Comparison of ENCODE assay signal across 8 cellular contexts in the genomic region with DNA sequence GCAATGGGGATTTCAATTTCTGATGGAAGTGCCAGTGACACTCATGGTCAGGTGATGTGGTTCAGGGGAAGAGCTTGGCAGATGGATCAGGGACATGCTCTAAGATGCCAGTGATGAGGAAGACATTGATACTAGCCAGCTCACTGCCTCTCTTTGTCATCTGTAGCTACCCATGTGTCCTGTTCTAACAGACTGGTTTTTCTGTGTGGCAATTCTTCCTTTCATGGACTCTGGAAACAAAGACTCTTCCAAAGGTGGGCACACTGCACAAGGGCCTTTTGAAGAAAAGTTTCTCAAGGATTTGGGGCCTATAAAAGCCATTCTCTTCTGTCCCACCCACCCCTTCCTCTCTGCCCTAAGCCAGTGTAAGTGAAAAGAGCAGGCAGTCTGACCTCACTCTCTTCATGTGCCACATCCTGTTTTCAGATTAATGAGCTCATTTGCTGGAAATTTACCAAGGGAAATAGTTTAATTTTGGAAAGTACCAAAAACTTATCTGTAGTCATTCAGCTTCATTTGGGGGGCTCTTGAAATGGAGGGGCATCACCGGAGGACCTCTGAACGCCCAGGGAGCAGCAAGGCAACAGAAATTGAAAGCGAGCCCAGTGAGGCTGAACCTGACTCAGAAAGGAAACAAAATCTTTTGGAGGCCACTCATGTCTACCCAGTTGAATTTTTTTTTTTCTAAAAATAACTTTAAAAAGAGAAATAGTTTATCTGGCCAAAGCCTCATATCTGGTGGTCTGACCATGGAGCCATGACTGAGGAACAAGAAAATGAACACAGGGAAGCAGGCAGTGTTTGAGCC. TPM values are rescaled to one million over a fixed set of nuclear protein-coding genes. Genes with fewer than 3 reads are reported as not detected.
DNase-seq lines count a peak whose midpoint lies in the region; ATAC-seq and TF ChIP-seq lines count a peak whose summit lies in the region.

No MANE protein-coding gene starts in this region.

- H3K27me3 ChIP-seq in DOHH2 (ENCODE audit: control insufficient read depth, low read length) (no peaks in the 10 kb centered on the region), colonic mucosa (no peaks in the 10 kb centered on the region), osteoblast (ENCODE audit: insufficient read depth, low read length) (no peaks in the 10 kb centered on the region), mesendoderm (ENCODE audit: insufficient read depth, low read length, poor library complexity) (no peaks in the 10 kb centered on the region)

- no CpG with 5 or more reads among the region's 3 CpGs for WGBS in mesendoderm (ENCODE audit: extremely low coverage, insufficient coverage, low lambda C conversion rate)

- peak; percentile 49 for ATAC-seq in GM19372 (IDR thresholded peaks at IDR 0.05; ENCODE audit: low read depth, unreplicated experiment)
- peak; percentile 42 for ATAC-seq in HG03457 (IDR thresholded peaks at IDR 0.05; ENCODE audit: unreplicated experiment)

- no peak overlapping the region for H3K18ac ChIP-seq in mesendoderm (ENCODE audit: low read length)

- H3K4ac ChIP-seq in mesendoderm (ENCODE audit: low read depth, low read length): no peak overlapping the region

- H3K23ac ChIP-seq in mesendoderm (ENCODE audit: low read length): no peak overlapping the region

- no peak overlapping the region for H2BK5ac ChIP-seq in mesendoderm (ENCODE audit: low read length)

- H3K4me2 ChIP-seq in DOHH2 (ENCODE audit: low read length) (peak overlapping the region; percentile 79), osteoblast (ENCODE audit: insufficient read depth, low read length) (peak overlapping the region; percentile 77), mesendoderm (ENCODE audit: low read length) (no peak overlapping the region)

- H3K27ac ChIP-seq in DOHH2 (ENCODE audit: low read depth, low read length): peak overlapping the region; percentile 93
- peak overlapping the region; percentile 69 for H3K27ac ChIP-seq in colonic mucosa
- H3K27ac ChIP-seq in osteoblast (ENCODE audit: low read depth, low read length): peak overlapping the region; percentile 92
- no peak overlapping the region for H3K27ac ChIP-seq in mesendoderm (ENCODE audit: low read depth, low read length)

- no peaks in the 10 kb centered on the region for H3K36me3 ChIP-seq in DOHH2 (ENCODE audit: control insufficient read depth, low read length)
- H3K36me3 ChIP-seq in colonic mucosa: no peaks in the 10 kb centered on the region
- H3K36me3 ChIP-seq in osteoblast (ENCODE audit: insufficient read depth, low read length): no peaks in the 10 kb centered on the region
- H3K36me3 ChIP-seq in mesendoderm (ENCODE audit: control insufficient read depth, insufficient read depth, low read length): no peaks in the 10 kb centered on the region

- H4K20me1 ChIP-seq in DOHH2 (ENCODE audit: control insufficient read depth, insufficient read depth, low read depth, low read length): no peaks in the 10 kb centered on the region
- no peaks in the 10 kb centered on the region for H4K20me1 ChIP-seq in osteoblast (ENCODE audit: insufficient read depth, low read length)

- H3F3A ChIP-seq in DOHH2 (ENCODE audit: control insufficient read depth, insufficient read depth): peaks cover 69% of the 10 kb centered on the region

- intact Hi-C loops in colonic mucosa (cut with DNase I): no loop called here

- DNase-seq in T-helper 22 cell (ENCODE audit: low read depth) (peak; percentile 60), colonic mucosa (no peak), osteoblast (ENCODE audit: insufficient read length, low spot score, missing footprints) (peak; percentile 94), G401 (ENCODE audit: low spot score) (no peak), mesendoderm (no peak)

- no peaks in the 10 kb centered on the region for H3K9me2 ChIP-seq in DOHH2 (replicated peaks; ENCODE audit: control insufficient read depth, low read length)

- H3K9me3 ChIP-seq in DOHH2 (ENCODE audit: control insufficient read depth, insufficient read depth, low read length) (no peaks in the 10 kb centered on the region), colonic mucosa (no peaks in the 10 kb centered on the region), osteoblast (ENCODE audit: low read depth, low read length) (no peaks in the 10 kb centered on the region)

- no peak overlapping the region for H2BK15ac ChIP-seq in mesendoderm (replicated peaks; ENCODE audit: low read depth)

- no peaks in the 10 kb centered on the region for H3K79me1 ChIP-seq in mesendoderm (ENCODE audit: low read length)

- no peak overlapping the region for H2BK120ac ChIP-seq in mesendoderm (ENCODE audit: low read depth, low read length)

- in situ Hi-C loops in G401 (cut with HindIII; ENCODE audit: low sequenced_read_pairs): no loop called here

- H3K4me1 ChIP-seq in DOHH2 (ENCODE audit: control insufficient read depth, low read length) (peaks cover 97% of the 10 kb centered on the region), colonic mucosa (peaks cover 5% of the 10 kb centered on the region), osteoblast (ENCODE audit: insufficient read depth, low read length) (peaks cover 43% of the 10 kb centered on the region), mesendoderm (ENCODE audit: control insufficient read depth, low read depth, low read length) (no peaks in the 10 kb centered on the region)

- H3K4me3 ChIP-seq in DOHH2 (ENCODE audit: low read length): peak overlapping the region; percentile 57
- H3K4me3 ChIP-seq in colonic mucosa: no peak overlapping the region
- H3K4me3 ChIP-seq in osteoblast (ENCODE audit: insufficient read depth, low read length): peak overlapping the region; percentile 41
- no peak overlapping the region for H3K4me3 ChIP-seq in mesendoderm (ENCODE audit: low read length)

- H3K79me2 ChIP-seq in DOHH2 (ENCODE audit: control insufficient read depth, low read length) (peaks cover 9% of the 10 kb centered on the region), osteoblast (ENCODE audit: insufficient read depth, low read length) (no peaks in the 10 kb centered on the region), mesendoderm (ENCODE audit: control insufficient read depth, insufficient read depth, low read length) (no peaks in the 10 kb centered on the region)

- H3K56ac ChIP-seq in mesendoderm (ENCODE audit: low read length): no peak overlapping the region

- H2AK5ac ChIP-seq in mesendoderm (ENCODE audit: low read length): no peak overlapping the region

- no peak overlapping the region for H4K8ac ChIP-seq in mesendoderm (ENCODE audit: low read depth, low read length)

- H3K9ac ChIP-seq in colonic mucosa (ENCODE audit: low read depth in 2 of 2, low read length in 2 of 2) (peak overlapping the region; percentile 9 to 43), mesendoderm (ENCODE audit: low read length) (no peak overlapping the region)

- peak overlapping the region; percentile 57 for H2AFZ ChIP-seq in osteoblast (ENCODE audit: low read length)

- H4K5ac ChIP-seq in mesendoderm (ENCODE audit: low read length): no peak overlapping the region

- no peak for TF ChIP-seq CTCF in DOHH2 (IDR thresholded peaks at IDR 0.05; ENCODE audit: low read depth, low read length, poor library complexity, severe bottlenecking)
- no peak for TF ChIP-seq CTCF in colonic mucosa (IDR thresholded peaks at IDR 0.05)
- no peak for TF ChIP-seq CTCF in osteoblast (IDR thresholded peaks at IDR 0.05; ENCODE audit: extremely low read depth, low read depth, low read length)

RNA-seq across cellular contexts. Expression of gene TRAF1, which starts 4.9 kb away (rescaled TPM):
- total RNA-seq in colonic mucosa: 1 to 10 TPM; 1.5 to 3.1 TPM
- total RNA-seq in osteoblast: 0.88 and 1.8 TPM in 2 replicates
- 0.49 and 0.85 TPM in 2 replicates for total RNA-seq in G401 (2014; rRNA removed; shearing (Covaris generic))
- 0.29 TPM for polyA plus RNA-seq in mesendoderm (2013, experiment 1 of 2)
- polyA plus RNA-seq in mesendoderm (2013, experiment 2 of 2): 0.27 TPM

RNA-seq across cellular contexts. Expression of gene PHF19, which starts 54.5 kb away (rescaled TPM):
- total RNA-seq in colonic mucosa: 10 to 100 TPM; 23.8 to 50.3 TPM
- 13.8 and 16.6 TPM in 2 replicates for total RNA-seq in osteoblast
- 60.2 and 66.5 TPM in 2 replicates for total RNA-seq in G401 (2014; rRNA removed; shearing (Covaris generic))
- 11.6 TPM for polyA plus RNA-seq in mesendoderm (2013, experiment 1 of 2)
- 12.8 TPM for polyA plus RNA-seq in mesendoderm (2013, experiment 2 of 2)

Comparison
In these comparisons a context has a peak if more than half of its experiments do, and no peak if none do; other contexts are left out.
1. H3K4me3 ChIP-seq: peak in DOHH2 (single experiment) and osteoblast (single experiment); none in colonic mucosa (single experiment) and mesendoderm (single experiment).
2. DNase-seq: peak in T-helper 22 cell (single experiment) and osteoblast (single experiment); none in colonic mucosa (single experiment), G401 (single experiment) and mesendoderm (single experiment).